In genomic region chr16:67528222-67528869, GRCh38 we compare ENCODE assay signal across 8 cellular contexts. TPM values are rescaled to one million over a fixed set of nuclear protein-coding genes. Genes with fewer than 3 reads are reported as not detected.
DNase-seq lines count a peak whose midpoint lies in the region; ATAC-seq and TF ChIP-seq lines count a peak whose summit lies in the region.

Gene RIPOR1 (plus strand): TSS chr16:67528829. CDS start chr16:67538447, 9,618 bp downstream.

- H3K4me3 ChIP-seq in foreskin fibroblast (ENCODE audit: low read depth in 1 of 2, low read length in 2 of 2) (peak within 1 kb of the TSS; percentile 90 to 95), urinary bladder (ENCODE audit: low read depth, low read length) (peak within 1 kb of the TSS; percentile 85)

- H3K36me3 Mint-ChIP-seq in nephron (ENCODE audit: low read depth), result peaks cover 4% of the 10 kb centered on the region

- peaks cover 20% of the 10 kb centered on the region for H3K27me3 Mint-ChIP-seq in nephron (ENCODE audit: low read depth)

- DNase-seq in NCI-H510A treated with DMSO at 0.1 percent for 48 hours (lab: John Stamatoyannopoulos, UW) (peak; percentile 11), NCI-H510A (lab: John Stamatoyannopoulos, UW) (no peak), NCI-H226 (peak; percentile 67), foreskin fibroblast (peak in 1 of 2 donors; percentile 66)
- DNase-seq in activated naive CD4-positive, alpha-beta T cell treated with Interleukin-2 at 50 U/mL for 16 hours, result peak; percentile 52

- H3K4me1 ChIP-seq in urinary bladder (ENCODE audit: insufficient read depth), result no peaks in the 10 kb centered on the region

- WGBS in urinary bladder, result 14% methylated on average over 45 of the region's 45 CpGs

- peak within 1 kb of the TSS; percentile 68 for H3K27ac ChIP-seq in urinary bladder (ENCODE audit: low read depth)

- no peak for ATAC-seq in HG03460 (IDR thresholded peaks at IDR 0.05; ENCODE audit: unreplicated experiment)

- no peaks in the 10 kb centered on the region for H3K36me3 ChIP-seq in urinary bladder (ENCODE audit: insufficient read depth)

- peak within 1 kb of the TSS; percentile 64 to 88 (median 85) for H3K27ac Mint-ChIP-seq in nephron

- H3K4me3 Mint-ChIP-seq in nephron, result peak within 1 kb of the TSS; percentile 92 to 97 (median 95)

- H3K9me3 Mint-ChIP-seq in nephron, result no peaks in the 10 kb centered on the region

- H3K4me1 Mint-ChIP-seq in nephron, result peaks cover 25% of the 10 kb centered on the region

- TF ChIP-seq CTCF in foreskin fibroblast (IDR thresholded peaks at IDR 0.05; ENCODE audit: low read depth, low read length) (no peak), nephron (IDR thresholded peaks at IDR 0.05; ENCODE audit: unreplicated experiment in 3 of 3) (no peak)

RNA-seq across cellular contexts. Expression of gene RIPOR1, which starts in this region (rescaled TPM):
- total RNA-seq in urinary bladder, result 20.5 TPM
- polyA plus RNA-seq in urinary bladder, result 59.0 TPM
